24 cellular contexts compared by ENCODE assay signal in the genomic region with DNA sequence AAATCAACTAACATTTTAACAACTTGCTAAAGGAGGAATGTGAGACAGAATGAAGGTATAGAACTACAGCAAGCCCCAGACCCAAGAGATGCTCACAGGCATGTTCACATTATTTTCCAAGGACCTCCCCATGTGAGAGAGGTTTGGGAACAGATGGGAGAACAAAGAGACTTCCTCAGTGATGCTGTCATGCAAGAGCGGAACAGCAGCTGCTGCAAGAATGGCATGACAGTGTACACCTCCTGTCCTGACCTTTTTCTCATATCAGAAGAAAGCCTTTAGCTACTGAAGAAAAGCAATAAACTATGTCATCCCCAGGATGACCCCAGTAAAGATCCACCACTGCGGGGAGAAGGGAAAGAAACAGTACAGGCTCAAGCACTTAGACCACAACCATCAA. TPM values are rescaled to one million over a fixed set of nuclear protein-coding genes. Genes with fewer than 3 reads are reported as not detected.
DNase-seq lines count a peak whose midpoint lies in the region; ATAC-seq and TF ChIP-seq lines count a peak whose summit lies in the region.
"Had no signal": no experiment of that assay in that cellular context is flagged by ENCODE, and none has a peak within 500 bp of the region (broad histone marks: within the 10 kb centered on the region; RNA-seq: fewer than 3 reads in every experiment).

No MANE protein-coding gene starts in this region.

- H3K4me3 Mint-ChIP-seq in stimulated activated effector memory CD8-positive, alpha-beta T cell treated with anti-CD3 and anti-CD28 coated beads, Interleukin-12 subunit alpha, Interleukin-12 subunit beta, amount 100 ng/mL, for 72 hours = no peak overlapping the region
- H3K4me3 Mint-ChIP-seq: CD4-positive, alpha-beta T cell had no signal

- no peaks in the 10 kb centered on the region for H3K4me1 ChIP-seq in PC-3 (ENCODE audit: insufficient read depth, low read length)
- H3K4me1 ChIP-seq: SJSA1 had no signal

- no peak for TF ChIP-seq CTCF in PC-3 (conservative IDR thresholded peaks at IDR 0.05; ENCODE audit: low read depth, low read length)

- peak; percentile 37 for ATAC-seq in stimulated activated effector memory CD8-positive, alpha-beta T cell treated with anti-CD3 and anti-CD28 coated beads, Interleukin-12 subunit alpha, Interleukin-12 subunit beta, amount 100 ng/mL, for 72 hours
- ATAC-seq in HG03571 (IDR thresholded peaks at IDR 0.05; ENCODE audit: unreplicated experiment) = no peak
- no peak for ATAC-seq in PC-3
- ATAC-seq: GM12878, HCT116 had no signal

- H3K9me3 ChIP-seq in PC-3 (ENCODE audit: low read length) = no peaks in the 10 kb centered on the region
- H3K9me3 ChIP-seq: BE2C, SJSA1 had no signal

- no peak overlapping the region for H3K9ac ChIP-seq in PC-3 (ENCODE audit: low read length)
- H3K9ac ChIP-seq: GM23248 had no signal

- no peaks in the 10 kb centered on the region for H3K36me3 ChIP-seq in PC-3 (ENCODE audit: low read depth, low read length)
- H3K36me3 ChIP-seq: BE2C, SJSA1 had no signal

- no peaks in the 10 kb centered on the region for H4K20me1 ChIP-seq in PC-3 (ENCODE audit: low read length)

- no peak overlapping the region for H2AFZ ChIP-seq in PC-3 (ENCODE audit: low read length)
- H2AFZ ChIP-seq: GM23248, PC-9 had no signal

- H3K4me3 ChIP-seq in PC-3 (ENCODE audit: low read length) = no peak overlapping the region
- H3K4me3 ChIP-seq: GM12878, GM23248, PC-9, SJSA1 had no signal

- POLR2A ChIA-PET in PC-3 (lab: Charles Lee; ENCODE audit: unreplicated experiment) = no interaction called here

- H3K9me2 ChIP-seq in PC-3 (replicated peaks; ENCODE audit: low read length) = no peaks in the 10 kb centered on the region

- no peaks in the 10 kb centered on the region for H3K27me3 ChIP-seq in PC-3 (ENCODE audit: low read length)
- H3K27me3 ChIP-seq: BE2C, SJSA1 had no signal

- CTCF ChIA-PET in PC-3 (lab: Charles Lee) = no interaction called here

- H3K36me3 Mint-ChIP-seq in stimulated activated effector memory CD8-positive, alpha-beta T cell treated with anti-CD3 and anti-CD28 coated beads, Interleukin-12 subunit alpha, Interleukin-12 subunit beta, amount 100 ng/mL, for 72 hours = no peaks in the 10 kb centered on the region

- H3K27ac ChIP-seq in PC-3 (ENCODE audit: low read length) = no peak overlapping the region
- H3K27ac ChIP-seq: GM23248, PC-9, SJSA1 had no signal

- no peak overlapping the region for H3K27ac Mint-ChIP-seq in stimulated activated effector memory CD8-positive, alpha-beta T cell treated with anti-CD3 and anti-CD28 coated beads, Interleukin-12 subunit alpha, Interleukin-12 subunit beta, amount 100 ng/mL, for 72 hours
- H3K27ac Mint-ChIP-seq: CD4-positive, alpha-beta T cell had no signal

- H3K4me2 ChIP-seq in PC-3 (ENCODE audit: low read length) = no peak overlapping the region
- H3K4me2 ChIP-seq: PC-9 had no signal

- H3K4me1 Mint-ChIP-seq in stimulated activated effector memory CD8-positive, alpha-beta T cell treated with anti-CD3 and anti-CD28 coated beads, Interleukin-12 subunit alpha, Interleukin-12 subunit beta, amount 100 ng/mL, for 72 hours = no peaks in the 10 kb centered on the region

- no peaks in the 10 kb centered on the region for H3F3A ChIP-seq in PC-3 (ENCODE audit: low read length, unreplicated experiment)

- H3K9me3 Mint-ChIP-seq in stimulated activated effector memory CD8-positive, alpha-beta T cell treated with anti-CD3 and anti-CD28 coated beads, Interleukin-12 subunit alpha, Interleukin-12 subunit beta, amount 100 ng/mL, for 72 hours = no peaks in the 10 kb centered on the region
- H3K9me3 Mint-ChIP-seq: CD4-positive, alpha-beta T cell had no signal

- intact Hi-C loops in PC-3 (cut with micrococcal nuclease) = no loop called here

- H3K79me2 ChIP-seq in PC-3 (ENCODE audit: low read length) = no peaks in the 10 kb centered on the region

- DNase-seq in NCI-H146 (lab: John Stamatoyannopoulos, UW) = peak; percentile 11
- DNase-seq in NCI-H146 treated with DMSO at 0.1 percent for 48 hours (lab: John Stamatoyannopoulos, UW; ENCODE audit: unreplicated experiment) = no peak
- peak; percentile 3 for DNase-seq in NCI-H446 treated with DMSO at 0.1 percent for 48 hours (lab: John Stamatoyannopoulos, UW)
- DNase-seq in myocyte (ENCODE audit: low read depth) = peak; percentile 64
- DNase-seq in stimulated activated effector memory CD8-positive, alpha-beta T cell treated with anti-CD3 and anti-CD28 coated beads, Interleukin-12 subunit alpha, Interleukin-12 subunit beta, amount 100 ng/mL, for 72 hours (ENCODE audit: low spot score in 2 of 2) = no peak
- no peak for DNase-seq in NCI-H2029 treated with DMSO at 0.1 percent for 48 hours (lab: John Stamatoyannopoulos, UW)
- DNase-seq in PC-3 = no peak
- DNase-seq: 8988T; BE2C; CD4-positive, alpha-beta T cell; GDM1; GM23248; IMR-90; Karpas-422; MM.1S; NCI-H1092 treated with DMSO at 0.1 percent for 48 hours; NCI-H1930; NCI-H526 treated with DMSO at 0.1 percent for 48 hours; PC-9; SW 1271 had no signal

- no TSS peak for BruUV-seq in PC-3 (replicated peaks; lab: Mats Ljungman, UMichigan)

RNA-seq across cellular contexts. Expression of a gene that starts 7.2 kb away (rescaled TPM):
- total RNA-seq in myocyte (12.3 and 13.3 TPM in 2 replicates), PC-3 (2014; rRNA removed) (2.4 and 3.9 TPM in 2 replicates)
- polyA plus RNA-seq in myocyte (2012) = 4.6 TPM
- total RNA-seq: GM12878 had no signal

Comparison
In these comparisons a context has a peak if more than half of its experiments do, and no peak if none do; other contexts are left out.
1. DNase-seq: peak in NCI-H146 (single experiment), NCI-H446 treated with DMSO at 0.1 percent for 48 hours (single experiment) and myocyte (single experiment); none in NCI-H146 treated with DMSO at 0.1 percent for 48 hours (single experiment), stimulated activated effector memory CD8-positive, alpha-beta T cell treated with anti-CD3 and anti-CD28 coated beads, Interleukin-12 subunit alpha, Interleukin-12 subunit beta, amount 100 ng/mL, for 72 hours (0 of 2), NCI-H2029 treated with DMSO at 0.1 percent for 48 hours (single experiment) and PC-3 (single experiment).